Comparison of ENCODE assay signal across 18 cellular contexts in genomic region chr7:37405128-37405527, GRCh38. TPM values are rescaled to one million over a fixed set of nuclear protein-coding genes. Genes with fewer than 3 reads are reported as not detected.
A peak's percentile ranks its signal among the peaks of the same experiment; 100 is the strongest.
DNase-seq lines count a peak whose midpoint lies in the region; ATAC-seq, FAIRE-seq and TF ChIP-seq lines count a peak whose summit lies in the region.
"Had no signal": no experiment of that assay in that cellular context is flagged by ENCODE, and none has a peak within 500 bp of the region (broad histone marks: within the 10 kb centered on the region; RNA-seq: fewer than 3 reads in every experiment).

No MANE protein-coding gene starts in this region.

- CTCF ChIA-PET in activated CD4-positive, alpha-beta memory T cell treated with anti-CD3 and anti-CD28 coated beads for 36 hours (lab: Charles Lee), result interaction anchor here (1.1 to 1.3 kb wide), 2 partner anchors 42 to 50 kb away, joined by 3 read pairs; no protein-coding TSS in a partner anchor
- CTCF ChIA-PET in activated CD4-positive, alpha-beta memory T cell treated with anti-CD3 and anti-CD28 coated beads, Interleukin-2, amount 10 ng/mL, durations not matched to agents 7 days and 5 days (lab: Charles Lee), result no interaction called here
- CTCF ChIA-PET in HepG2 (lab: Yijun Ruan, JAX; ENCODE audit: low intra/inter-chr PET ratio, low total read pairs), result no interaction called here

- intact Hi-C loops in activated CD4-positive, alpha-beta memory T cell treated with anti-CD3 and anti-CD28 coated beads for 36 hours (cut with micrococcal nuclease), result no loop called here
- intact Hi-C loops in HepG2 (cut with micrococcal nuclease; ENCODE audit: unreplicated experiment), result no loop called here

- H3K9ac ChIP-seq in liver (ENCODE audit: low read depth in 1 of 2, low read length in 2 of 2), result no peak overlapping the region
- H3K9ac ChIP-seq in HepG2 (ENCODE audit: insufficient read depth, low read depth, low read length), result no peak overlapping the region
- H3K9ac ChIP-seq in trophoblast cell (ENCODE audit: low read length), result no peak overlapping the region

- no peaks in the 10 kb centered on the region for H3K79me2 ChIP-seq in HepG2 (ENCODE audit: insufficient read depth, low read length)
- peaks cover 2% of the 10 kb centered on the region for H3K79me2 ChIP-seq in trophoblast cell (ENCODE audit: control insufficient read depth, insufficient read depth, low read length, poor library complexity)

- H3K4me2 ChIP-seq in HepG2 (ENCODE audit: low read depth, low read length) (no peak overlapping the region), trophoblast cell (ENCODE audit: low read length) (no peak overlapping the region)

- in situ Hi-C loops in HepG2 (cut with HindIII; ENCODE audit: extremely low pct_ligation_motif_present, low pct_unique_long_range_greater_than_20kb), result no loop called here

- POLR2A ChIA-PET in activated CD4-positive, alpha-beta memory T cell treated with anti-CD3 and anti-CD28 coated beads for 36 hours (lab: Charles Lee), result no interaction called here
- POLR2A ChIA-PET in activated CD4-positive, alpha-beta memory T cell treated with anti-CD3 and anti-CD28 coated beads, Interleukin-2, amount 10 ng/mL, durations not matched to agents 7 days and 5 days (lab: Charles Lee), result no interaction called here
- POLR2A ChIA-PET in HepG2 (lab: Yijun Ruan, JAX), result no interaction called here

- DNase-seq in activated CD4-positive, alpha-beta memory T cell treated with anti-CD3 and anti-CD28 coated beads for 36 hours, result no peak
- DNase-seq in activated CD4-positive, alpha-beta memory T cell treated with anti-CD3 and anti-CD28 coated beads, Interleukin-2, amount 10 ng/mL, durations not matched to agents 7 days and 5 days, result no peak
- no peak for DNase-seq in HepG2 (ENCODE audit: low spot score)
- no peak for DNase-seq in trophoblast cell
- no peak for DNase-seq in DMS114 treated with DMSO at 0.1 percent for 48 hours (lab: John Stamatoyannopoulos, UW; ENCODE audit: unreplicated experiment)
- DNase-seq in SW480 (ENCODE audit: low spot score), result no peak
- DNase-seq: 8988T, DMS79 treated with DMSO at 0.1 percent for 48 hours, NCI-H187, NCI-H2227 treated with DMSO at 0.1 percent for 48 hours, NCI-H510A treated with DMSO at 0.1 percent for 48 hours, NCI-H82 had no signal

- no peak overlapping the region for H3K14ac ChIP-seq in trophoblast cell (ENCODE audit: low read length)

- peaks cover 22% of the 10 kb centered on the region for H3K9me3 Mint-ChIP-seq in activated CD4-positive, alpha-beta memory T cell treated with anti-CD3 and anti-CD28 coated beads for 36 hours
- peaks cover 17% of the 10 kb centered on the region for H3K9me3 Mint-ChIP-seq in activated CD4-positive, alpha-beta memory T cell treated with anti-CD3 and anti-CD28 coated beads, Interleukin-2, amount 10 ng/mL, durations not matched to agents 7 days and 5 days

- FAIRE-seq in HepG2 (lab: Jason Lieb, UNC), result no peak
- FAIRE-seq: H1 had no signal

- H3K27ac Mint-ChIP-seq in activated CD4-positive, alpha-beta memory T cell treated with anti-CD3 and anti-CD28 coated beads for 36 hours, result peak overlapping the region; percentile 53
- H3K27ac Mint-ChIP-seq in activated CD4-positive, alpha-beta memory T cell treated with anti-CD3 and anti-CD28 coated beads, Interleukin-2, amount 10 ng/mL, durations not matched to agents 7 days and 5 days, result no peak overlapping the region

- H3K36me3 Mint-ChIP-seq in activated CD4-positive, alpha-beta memory T cell treated with anti-CD3 and anti-CD28 coated beads for 36 hours, result peaks cover 35% of the 10 kb centered on the region
- H3K36me3 Mint-ChIP-seq in activated CD4-positive, alpha-beta memory T cell treated with anti-CD3 and anti-CD28 coated beads, Interleukin-2, amount 10 ng/mL, durations not matched to agents 7 days and 5 days (ENCODE audit: low read depth), result peaks cover 35% of the 10 kb centered on the region

- peak overlapping the region; percentile 59 for H3K4ac ChIP-seq in trophoblast cell (ENCODE audit: low read depth, low read length)

- no peak overlapping the region for H3K4me3 Mint-ChIP-seq in activated CD4-positive, alpha-beta memory T cell treated with anti-CD3 and anti-CD28 coated beads for 36 hours
- H3K4me3 Mint-ChIP-seq in activated CD4-positive, alpha-beta memory T cell treated with anti-CD3 and anti-CD28 coated beads, Interleukin-2, amount 10 ng/mL, durations not matched to agents 7 days and 5 days, result no peak overlapping the region
- H3K4me3 Mint-ChIP-seq: CD14-positive monocyte had no signal

- no peak overlapping the region for H2BK120ac ChIP-seq in trophoblast cell (ENCODE audit: insufficient read depth, low read length, poor library complexity)

- no TSS peak for BruUV-seq in HepG2 (replicated peaks; lab: Mats Ljungman, UMichigan)

- no peak for TF ChIP-seq EP300 in HepG2 (IDR thresholded peaks at IDR 0.05; ENCODE audit: low read depth in 2 of 2, low read length in 2 of 2)
- TF ChIP-seq EP300 in HepG2 (CRISPR knock-in tag; IDR thresholded peaks at IDR 0.05; ENCODE audit: borderline replicate concordance), result no peak

- H2AK5ac ChIP-seq in trophoblast cell (ENCODE audit: low read length), result no peak overlapping the region

- TF ChIP-seq RAD21 in liver (IDR thresholded peaks at IDR 0.05) (no peak), HepG2 (CRISPR knock-in tag; IDR thresholded peaks at IDR 0.05) (no peak)

- TF ChIP-seq CTCF in liver (IDR thresholded peaks at IDR 0.05; ENCODE audit: low read depth, low read length, missing input control), result no peak
- no peak for TF ChIP-seq CTCF in HepG2 (CRISPR knock-in tag; IDR thresholded peaks at IDR 0.05)

- no peak overlapping the region for H4K12ac ChIP-seq in trophoblast cell (ENCODE audit: low read depth, low read length)

- no peak overlapping the region for H3K18ac ChIP-seq in trophoblast cell (ENCODE audit: low read length)

- H4K20me1 ChIP-seq in HepG2 (ENCODE audit: insufficient read depth, low read length), result no peaks in the 10 kb centered on the region

- H3K4me1 ChIP-seq in liver (ENCODE audit: control insufficient read depth in 4 of 4, insufficient read depth in 4 of 4, low read length in 3 of 4) (peaks cover 9 to 44% (median 23%) of the 10 kb centered on the region in 4 donors), HepG2 (ENCODE audit: insufficient read depth, low read length) (peaks cover 14% of the 10 kb centered on the region; the same call in 1 of the 2 replicates), trophoblast cell (ENCODE audit: control insufficient read depth in 1 of 2, insufficient read depth in 2 of 2, low read length in 2 of 2) (peaks cover 2 to 6% of the 10 kb centered on the region in 2 experiments)

- no peaks in the 10 kb centered on the region for H3K79me1 ChIP-seq in trophoblast cell (ENCODE audit: low read length)

- no peak overlapping the region for H4K91ac ChIP-seq in trophoblast cell (ENCODE audit: low read depth, low read length)

- no peak overlapping the region for H3K23ac ChIP-seq in trophoblast cell (ENCODE audit: low read length)

- no peak overlapping the region for H2BK5ac ChIP-seq in trophoblast cell (ENCODE audit: low read depth, low read length, poor library complexity)

- no peak for TF ChIP-seq POLR2A in HepG2 (IDR thresholded peaks at IDR 0.05; ENCODE audit: insufficient read depth in 1 of 2, low read depth in 2 of 2, low read length in 2 of 2)

- no peaks in the 10 kb centered on the region for H3K27me3 Mint-ChIP-seq in activated CD4-positive, alpha-beta memory T cell treated with anti-CD3 and anti-CD28 coated beads for 36 hours
- H3K27me3 Mint-ChIP-seq in activated CD4-positive, alpha-beta memory T cell treated with anti-CD3 and anti-CD28 coated beads, Interleukin-2, amount 10 ng/mL, durations not matched to agents 7 days and 5 days, result no peaks in the 10 kb centered on the region

- H3K9me3 ChIP-seq in liver (ENCODE audit: control insufficient read depth in 4 of 4, low read length in 3 of 4) (no peaks in the 10 kb centered on the region), HepG2 (ENCODE audit: low read length) (no peaks in the 10 kb centered on the region), trophoblast cell (ENCODE audit: insufficient read depth, low read depth, low read length) (no peaks in the 10 kb centered on the region)

- 67% methylated on average over 5 of the region's 5 CpGs for WGBS in liver
- WGBS in HepG2 (ENCODE audit: low lambda C conversion rate), result 50% methylated on average over 5 of the region's 5 CpGs
- no CpG with 5 or more reads among the region's 5 CpGs for WGBS in trophoblast cell (ENCODE audit: extremely low coverage, insufficient coverage, insufficient read length)

- peaks cover 55% of the 10 kb centered on the region for H3K4me1 Mint-ChIP-seq in activated CD4-positive, alpha-beta memory T cell treated with anti-CD3 and anti-CD28 coated beads for 36 hours (ENCODE audit: low read depth)
- H3K4me1 Mint-ChIP-seq in activated CD4-positive, alpha-beta memory T cell treated with anti-CD3 and anti-CD28 coated beads, Interleukin-2, amount 10 ng/mL, durations not matched to agents 7 days and 5 days, result peaks cover 34% of the 10 kb centered on the region

- H3K4me3 ChIP-seq in liver (ENCODE audit: low read depth in 1 of 3, low read length in 3 of 3), result no peak overlapping the region
- no peak overlapping the region for H3K4me3 ChIP-seq in HepG2 (replicated peaks in 1 of 3; ENCODE audit: insufficient read depth in 1 of 3, low read depth in 2 of 3, low read length in 3 of 3)
- H3K4me3 ChIP-seq in trophoblast cell (ENCODE audit: low read depth, low read length), result no peak overlapping the region
- H3K4me3 ChIP-seq: K562 had no signal

- H2AFZ ChIP-seq in HepG2 (ENCODE audit: low read length) (no peak overlapping the region), trophoblast cell (ENCODE audit: insufficient read depth, low read length, poor library complexity) (no peak overlapping the region)

- H3K27me3 ChIP-seq in liver (ENCODE audit: control insufficient read depth in 4 of 4, insufficient read depth in 4 of 4, low read length in 3 of 4) (no peaks in the 10 kb centered on the region), HepG2 (ENCODE audit: control insufficient read depth in 1 of 2, insufficient read depth in 2 of 2, low read length in 2 of 2) (no peaks in the 10 kb centered on the region), trophoblast cell (ENCODE audit: insufficient read depth, low read length) (no peaks in the 10 kb centered on the region)

- no peak for ATAC-seq in HepG2
- no peak for ATAC-seq in HG02981 (IDR thresholded peaks at IDR 0.05; ENCODE audit: unreplicated experiment)

- H2BK12ac ChIP-seq in trophoblast cell (ENCODE audit: low read length), result no peak overlapping the region

- H3K27ac ChIP-seq in liver (ENCODE audit: low read depth in 1 of 2, low read length in 2 of 2) (peak overlapping the region; percentile 36 to 38), HepG2 (ENCODE audit: extremely low read length, insufficient read depth, low read length) (no peak overlapping the region), trophoblast cell (ENCODE audit: low read depth, low read length) (no peak overlapping the region)

- no peaks in the 10 kb centered on the region for H3K36me3 ChIP-seq in liver (ENCODE audit: control insufficient read depth in 4 of 4, insufficient read depth in 3 of 4, low read depth in 1 of 4, low read length in 3 of 4)
- H3K36me3 ChIP-seq in HepG2 (replicated peaks in 1 of 2; ENCODE audit: control insufficient read depth in 1 of 2, insufficient read depth in 2 of 2, low read length in 2 of 2), result no peaks in the 10 kb centered on the region
- H3K36me3 ChIP-seq in trophoblast cell (ENCODE audit: control insufficient read depth in 1 of 2, insufficient read depth in 2 of 2, low read length in 2 of 2), result peaks cover 2 to 5% of the 10 kb centered on the region in 2 experiments

- H4K8ac ChIP-seq in trophoblast cell (ENCODE audit: low read depth, low read length), result no peak overlapping the region

RNA-seq across cellular contexts. Expression of gene ELMO1, which starts 43.5 kb away (rescaled TPM):
- 10 to 100 TPM; 88.7 to 93.3 TPM for total RNA-seq in activated CD4-positive, alpha-beta memory T cell treated with anti-CD3 and anti-CD28 coated beads for 36 hours
- 100 to 1,000 TPM; 100 to 102 TPM for total RNA-seq in activated CD4-positive, alpha-beta memory T cell treated with anti-CD3 and anti-CD28 coated beads, Interleukin-2, amount 10 ng/mL, durations not matched to agents 7 days and 5 days
- total RNA-seq in liver (10 to 100 TPM; 17.1 to 51.5 TPM), HepG2 (2016; rRNA removed; fragmentation: Illumina TruSeq; extraction: Trizol) (0.11 TPM in 1 of 2 replicates, not detected in the other)
- polyA plus RNA-seq in liver (10 to 100 TPM in 1 of 2 donors, 1 to 10 TPM in 1; 6.7 to 12.5 TPM), HepG2 (2011; rRNA removed) (0.14 and 0.17 TPM in 2 replicates)
- total RNA-seq in HepG2 (2016; cell fraction: cytosol; rRNA removed; fragmentation: Illumina TruSeq; extraction: Trizol; ENCODE audit: low read depth), result 0.44 TPM in 1 of 2 replicates, not detected in the other
- total RNA-seq in HepG2 (2016; cell fraction: insoluble cytoplasmic fraction; rRNA removed; fragmentation: Illumina TruSeq; extraction: Trizol), result 0.25 and 0.32 TPM in 2 replicates
- 0.10 and 0.25 TPM in 2 replicates for total RNA-seq in HepG2 (2016; cell fraction: membrane; rRNA removed; fragmentation: Illumina TruSeq; extraction: Trizol)
- total RNA-seq in HepG2 (2016; cell fraction: nucleus; rRNA removed; fragmentation: Illumina TruSeq; extraction: Trizol), result 0.19 TPM in 1 of 2 replicates, not detected in the other
- 0.05 TPM in 1 of 2 replicates, not detected in the other for polyA plus RNA-seq in HepG2 (2011; cell fraction: cytosol; rRNA removed)
- polyA plus RNA-seq in HepG2 (2011; cell fraction: nucleus; rRNA removed), result 0.31 TPM in 1 of 2 replicates, not detected in the other
- 0.21 and 0.66 TPM in 2 replicates for polyA plus RNA-seq in HepG2 (2012)
- 0.10 TPM in 1 of 2 replicates, not detected in the other for polyA plus RNA-seq in HepG2 (2016; cell fraction: cytosol; fragmentation: Illumina TruSeq; extraction: Trizol; ENCODE audit: low read depth)
- polyA plus RNA-seq in HepG2 (2016; cell fraction: insoluble cytoplasmic fraction; fragmentation: Illumina TruSeq; extraction: Trizol; ENCODE audit: low read depth), result 0.37 and 0.74 TPM in 2 replicates
- polyA plus RNA-seq in HepG2 (2016; cell fraction: membrane; fragmentation: Illumina TruSeq; extraction: Trizol; ENCODE audit: low read depth), result 0.29 and 0.41 TPM in 2 replicates
- polyA plus RNA-seq in HepG2 (2016; cell fraction: nucleus; fragmentation: Illumina TruSeq; extraction: Trizol; ENCODE audit: insufficient read depth, low read depth), result 0.31 and 0.61 TPM in 2 replicates
- polyA minus RNA-seq in HepG2 (2011; rRNA and poly(A)+ RNA removed; ENCODE audit: low replicate concordance), result 0.05 and 1.2 TPM in 2 replicates
- polyA minus RNA-seq in HepG2 (2011; cell fraction: cytosol; rRNA and poly(A)+ RNA removed), result not detected in 2 replicates
- 0.37 and 1.3 TPM in 2 replicates for polyA minus RNA-seq in HepG2 (2011; cell fraction: nucleus; rRNA and poly(A)+ RNA removed)
- 64.9 and 67.0 TPM in 2 replicates for polyA plus RNA-seq in trophoblast cell (2013)
- polyA plus RNA-seq: AG04450 had no signal

Comparison
In these comparisons a context has a peak if more than half of its experiments do, and no peak if none do; other contexts are left out.
1. H3K27ac ChIP-seq: peak in liver (2 of 2); none in HepG2 (single experiment) and trophoblast cell (single experiment).
2. RNA of gene ELMO1, which starts 43.5 kb away (total RNA-seq): 100 to 102 TPM in activated CD4-positive, alpha-beta memory T cell treated with anti-CD3 and anti-CD28 coated beads, Interleukin-2, amount 10 ng/mL, durations not matched to agents 7 days and 5 days, 88.7 to 93.3 TPM in activated CD4-positive, alpha-beta memory T cell treated with anti-CD3 and anti-CD28 coated beads for 36 hours and 17.1 to 51.5 TPM in liver; 0.10 to 0.44 TPM in HepG2; every median in the first group is over 10 times any median in the second.